Comparison of ENCODE assay signal across 9 cellular contexts in the genomic region with DNA sequence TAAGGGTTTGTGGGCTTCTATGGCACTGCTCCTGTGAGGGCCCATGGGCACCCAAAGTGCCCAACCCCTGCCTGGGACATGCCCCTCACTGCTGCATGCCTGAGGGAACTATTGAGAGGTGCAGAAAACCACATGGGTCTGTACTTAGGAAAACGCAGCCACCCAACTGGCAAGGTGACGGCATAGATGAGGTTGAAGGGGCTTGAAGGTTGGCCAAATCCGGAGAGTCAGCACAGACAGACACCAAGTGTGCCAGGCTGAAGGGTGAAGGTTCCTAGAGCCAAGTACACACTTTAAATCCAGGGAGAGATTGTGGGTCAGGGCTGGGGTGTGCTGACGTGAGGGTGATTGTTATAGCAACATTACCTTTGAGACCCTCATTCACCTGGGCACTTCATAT. TPM values are rescaled to one million over a fixed set of nuclear protein-coding genes. Genes with fewer than 3 reads are reported as not detected.
"Had no signal": no experiment of that assay in that cellular context is flagged by ENCODE, and none has a peak within 500 bp of the region (broad histone marks: within the 10 kb centered on the region; RNA-seq: fewer than 3 reads in every experiment).

No MANE protein-coding gene starts in this region.

- H3K9me3 Mint-ChIP-seq: GM23338 had no signal

- H3K27ac ChIP-seq: HL-60 had no signal

- H3K4me2 ChIP-seq: GM23338 had no signal

- DNase-seq: H9, HCEC 1CT, IMR-90, KG1 had no signal

- H3K27ac Mint-ChIP-seq: GM23338, H9 had no signal

- H2AFZ ChIP-seq: GM23338 had no signal

- H3K4me3 Mint-ChIP-seq: GM23338, H9 had no signal

- H3K4me3 ChIP-seq: GM23338, K562 had no signal

- ATAC-seq: GM23338, K562 had no signal

RNA-seq across cellular contexts. Expression of gene BANF2, which starts 6.2 kb away (rescaled TPM):
- total RNA-seq: GM23338, H1, H9, HT1080, IMR-90, K562 had no signal
- polyA plus RNA-seq: GM23338, H1, IMR-90, K562 had no signal
